Comparison of ENCODE assay signal across 32 cellular contexts in the genomic region with DNA sequence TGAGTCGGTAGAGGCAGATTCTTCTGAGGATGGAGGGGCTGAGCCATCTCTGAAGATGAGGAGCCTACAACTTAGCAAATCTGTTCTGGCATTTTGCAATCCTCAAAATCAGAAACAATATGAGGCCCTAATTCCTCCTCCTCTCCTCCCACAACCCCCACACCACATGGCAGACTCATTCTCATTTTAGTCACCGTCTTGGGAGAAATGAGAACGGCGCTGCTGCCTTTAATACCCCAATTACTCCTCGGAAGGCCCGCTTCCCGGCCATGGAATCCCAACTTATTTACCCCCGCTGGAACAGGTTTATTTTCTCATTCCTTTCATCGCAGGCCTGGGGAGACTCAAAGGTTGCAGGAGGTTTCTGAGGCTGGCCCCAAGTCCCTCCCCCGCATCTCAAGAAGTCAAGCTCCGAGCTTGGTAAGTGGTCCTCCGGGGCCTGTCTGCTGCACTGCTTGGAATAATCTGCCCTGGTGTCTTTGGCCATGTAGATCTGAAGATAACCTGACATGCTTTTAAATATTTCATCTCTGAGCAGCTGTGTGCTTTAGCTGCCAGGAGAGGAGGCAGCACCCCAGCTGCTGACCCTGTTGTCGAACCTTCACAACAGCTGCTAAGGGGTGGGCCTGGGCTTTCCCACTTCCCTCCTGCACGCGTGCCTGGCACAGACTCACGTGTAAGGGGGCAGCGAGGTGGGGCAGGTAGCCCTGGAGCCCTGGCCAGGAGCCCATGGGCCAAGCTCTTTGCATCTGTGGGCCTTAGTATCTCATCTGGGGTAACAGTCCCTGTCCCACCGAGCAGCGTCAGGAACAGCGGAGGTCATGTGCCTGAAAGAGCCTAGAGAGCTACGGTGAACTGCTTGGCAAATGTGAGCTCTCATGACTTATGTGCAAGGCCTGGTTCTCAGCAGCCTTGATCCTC.
A peak's percentile ranks its signal among the peaks of the same experiment; 100 is the strongest.
DNase-seq lines count a peak whose midpoint lies in the region; ATAC-seq and TF ChIP-seq lines count a peak whose summit lies in the region.
"Had no signal": no experiment of that assay in that cellular context is flagged by ENCODE, and none has a peak within 500 bp of the region (broad histone marks: within the 10 kb centered on the region; RNA-seq: fewer than 3 reads in every experiment).

No MANE protein-coding gene starts in this region.

- H3K27me3 ChIP-seq in neuronal stem cell (ENCODE audit: control insufficient read depth in 3 of 3, insufficient read depth in 3 of 3, low read depth in 1 of 3, low read length in 3 of 3) = peaks cover 0 to 4% (median 0%) of the 10 kb centered on the region in 3 experiments
- no peaks in the 10 kb centered on the region for H3K27me3 ChIP-seq in testis
- H3K27me3 ChIP-seq in CD8-positive, alpha-beta T cell (ENCODE audit: insufficient read depth, low read length) = no peaks in the 10 kb centered on the region
- peaks cover 0 to 12% of the 10 kb centered on the region in 2 donors for H3K27me3 ChIP-seq in tibial nerve
- H3K27me3 ChIP-seq: dorsolateral prefrontal cortex, gastrocnemius medialis, ovary had no signal

- no peak overlapping the region for H3K9ac ChIP-seq in neuronal stem cell (ENCODE audit: low read depth, low read length, poor library complexity)

- TF ChIP-seq CTCF in testis (IDR thresholded peaks at IDR 0.05) (no peak), tibial nerve (IDR thresholded peaks at IDR 0.05) (no peak)
- no peak for TF ChIP-seq CTCF in CD8-positive, alpha-beta T cell (IDR thresholded peaks at IDR 0.05)

- H3K36me3 Mint-ChIP-seq in CD8-positive, alpha-beta T cell = no peaks in the 10 kb centered on the region
- H3K36me3 Mint-ChIP-seq: naive thymus-derived CD8-positive, alpha-beta T cell had no signal

- intact Hi-C loops in testis (cut with DNase I; ENCODE audit: low total_unique reads) = no loop called here
- intact Hi-C loops in CD8-positive, alpha-beta T cell (cut with DNase I, micrococcal nuclease) = no loop called here

- ATAC-seq in CD8-positive, alpha-beta T cell = no peak
- ATAC-seq in HG02981 (IDR thresholded peaks at IDR 0.05; ENCODE audit: unreplicated experiment) = no peak
- ATAC-seq: A549; activated CD4-positive, CD25-positive, alpha-beta regulatory T cell treated with anti-CD3 and anti-CD28 coated beads, Interleukin-2, amount 50 U/mL, for 24 hours; activated T-cell treated with anti-CD3 and anti-CD28 coated beads, Interleukin-2, amount 50 U/mL, for 72 hours; gastrocnemius medialis; lower lobe of right lung; naive thymus-derived CD8-positive, alpha-beta T cell; stimulated activated naive CD8-positive, alpha-beta T cell treated with anti-CD3 and anti-CD28 coated beads, Interleukin-15, Interleukin-2, amounts not matched to agents 100 U/mL and 50 U/mL, for 24 hours had no signal

- H3K79me1 ChIP-seq in neuronal stem cell (ENCODE audit: low read depth, low read length) = no peaks in the 10 kb centered on the region

- H3K27ac ChIP-seq in caudate nucleus (ENCODE audit: low read depth, low read length) (peak overlapping the region; percentile 33), neuronal stem cell (replicated peaks; ENCODE audit: low read length) (no peak overlapping the region), testis (no peak overlapping the region), tibial nerve (no peak overlapping the region)
- H3K27ac ChIP-seq in CD8-positive, alpha-beta T cell (ENCODE audit: low read depth, low read length) = no peak overlapping the region
- H3K27ac ChIP-seq: A549, gastrocnemius medialis, hepatocyte, lower lobe of right lung, ovary, SK-N-MC had no signal

- no peak overlapping the region for H4K91ac ChIP-seq in neuronal stem cell (ENCODE audit: low read depth, low read length, poor library complexity)

- H3K18ac ChIP-seq in neuronal stem cell (ENCODE audit: low read length) = peak overlapping the region; percentile 29

- TF ChIP-seq EP300 in tibial nerve (IDR thresholded peaks at IDR 0.05) = no peak

- H3K9me3 ChIP-seq in neuronal stem cell (replicated peaks in 1 of 2; ENCODE audit: control insufficient read depth in 2 of 2, insufficient read depth in 1 of 2, low read depth in 1 of 2, low read length in 2 of 2) = no peaks in the 10 kb centered on the region
- H3K9me3 ChIP-seq in testis = no peaks in the 10 kb centered on the region
- no peaks in the 10 kb centered on the region for H3K9me3 ChIP-seq in CD8-positive, alpha-beta T cell (ENCODE audit: low read length)
- no peaks in the 10 kb centered on the region for H3K9me3 ChIP-seq in tibial nerve
- H3K9me3 ChIP-seq: A549, gastrocnemius medialis, lower lobe of right lung, ovary had no signal

- no peak overlapping the region for H3K4me3 Mint-ChIP-seq in CD8-positive, alpha-beta T cell
- H3K4me3 Mint-ChIP-seq: activated T-cell treated with anti-CD3 and anti-CD28 coated beads, Interleukin-2, amount 50 U/mL, for 72 hours; B cell; HFFc6; naive thymus-derived CD8-positive, alpha-beta T cell had no signal

- TF ChIP-seq POLR2A in testis (IDR thresholded peaks at IDR 0.05) (no peak), tibial nerve (IDR thresholded peaks at IDR 0.05) (no peak)

- H3K23ac ChIP-seq in neuronal stem cell (ENCODE audit: low read depth, low read length, poor library complexity) = no peak overlapping the region

- no peaks in the 10 kb centered on the region for H3K36me3 ChIP-seq in neuronal stem cell (replicated peaks in 1 of 2; ENCODE audit: control insufficient read depth in 2 of 2, insufficient read depth in 2 of 2, low read length in 2 of 2)
- H3K36me3 ChIP-seq in testis (ENCODE audit: low read depth, missing control alignments) = no peaks in the 10 kb centered on the region
- no peaks in the 10 kb centered on the region for H3K36me3 ChIP-seq in CD8-positive, alpha-beta T cell (ENCODE audit: insufficient read depth, low read length)
- H3K36me3 ChIP-seq in tibial nerve = no peaks in the 10 kb centered on the region
- H3K36me3 ChIP-seq: gastrocnemius medialis, lower lobe of right lung, ovary had no signal

- no peak overlapping the region for H3K4ac ChIP-seq in neuronal stem cell (ENCODE audit: low read length)

- no peak overlapping the region for H2AK5ac ChIP-seq in neuronal stem cell (ENCODE audit: low read depth, low read length)

- no CpG with 5 or more reads among the region's 21 CpGs for WGBS in neuronal stem cell (ENCODE audit: extremely low coverage in 2 of 2, insufficient read length in 2 of 2, insufficient replicate concordance in 1 of 2), 2 donors
- WGBS in testis, 2 donors = 62 to 65% methylated on average over 17 to 21 of the region's 21 CpGs
- WGBS in tibial nerve, 2 donors = 60 to 65% methylated on average over 21 of the region's 21 CpGs

- no peak overlapping the region for H3K27ac Mint-ChIP-seq in CD8-positive, alpha-beta T cell
- H3K27ac Mint-ChIP-seq: activated T-cell treated with anti-CD3 and anti-CD28 coated beads, Interleukin-2, amount 50 U/mL, for 72 hours; B cell; HFFc6 had no signal

- H3K4me2 ChIP-seq in neuronal stem cell (ENCODE audit: insufficient read depth, low read length, poor library complexity, severe bottlenecking) = no peak overlapping the region
- H3K4me2 ChIP-seq: A549, hepatocyte had no signal

- peaks cover 2% of the 10 kb centered on the region for H3K27me3 Mint-ChIP-seq in CD8-positive, alpha-beta T cell (ENCODE audit: low read depth)

- H2BK5ac ChIP-seq in neuronal stem cell (ENCODE audit: low read length) = no peak overlapping the region

- no peaks in the 10 kb centered on the region for H3K4me1 Mint-ChIP-seq in CD8-positive, alpha-beta T cell (ENCODE audit: low read depth)
- H3K4me1 Mint-ChIP-seq: B cell; naive thymus-derived CD8-positive, alpha-beta T cell had no signal

- DNase-seq in NCI-H82 (lab: John Stamatoyannopoulos, UW) (peak; percentile 13), NCI-H82 treated with DMSO at 0.1 percent for 48 hours (lab: John Stamatoyannopoulos, UW; ENCODE audit: unreplicated experiment) (no peak), caudate nucleus (lab: John Stamatoyannopoulos, UW) (peak in 5 of 61 donors; percentile 15 to 39 (median 30)), neuronal stem cell (ENCODE audit: low spot score) (no peak), testis (peak; percentile 38), tibial nerve (ENCODE audit: low spot score in 2 of 2) (no peak)
- DNase-seq in CD8-positive, alpha-beta T cell = no peak
- DNase-seq: activated CD4-positive, alpha-beta T cell treated with anti-CD3 and anti-CD28 coated beads, Interleukin-2, amount 50 U/mL, for 48 hours; activated T-cell treated with anti-CD3 and anti-CD28 coated beads, Interleukin-2, amount 50 U/mL, for 72 hours; central memory CD4-positive, alpha-beta T cell; gastrocnemius medialis; GDM1; GOT3; HFFc6; IMR-90; kidney glomerular epithelial cell; lower lobe of right lung; naive thymus-derived CD8-positive, alpha-beta T cell; NCI-H1436 treated with DMSO at 0.1 percent for 48 hours; NCI-H2107; ovary; RPMI8226; stimulated activated CD4-positive, alpha-beta T cell treated with anti-CD3 and anti-CD28 coated beads, Interleukin-2, amount 100 ng/mL, for 24 hours; stimulated activated naive CD8-positive, alpha-beta T cell treated with anti-CD3 and anti-CD28 coated beads, Interleukin-15, Interleukin-2, amounts not matched to agents 100 U/mL and 50 U/mL, for 24 hours; T-helper 2 cell had no signal

- no peaks in the 10 kb centered on the region for H3K9me3 Mint-ChIP-seq in CD8-positive, alpha-beta T cell
- H3K9me3 Mint-ChIP-seq: activated T-cell treated with anti-CD3 and anti-CD28 coated beads, Interleukin-2, amount 50 U/mL, for 72 hours; HFFc6; naive thymus-derived CD8-positive, alpha-beta T cell had no signal

- peak overlapping the region; percentile 22 for H3K14ac ChIP-seq in neuronal stem cell (ENCODE audit: low read length)

- no peak overlapping the region for H4K8ac ChIP-seq in neuronal stem cell (ENCODE audit: low read depth, low read length)

- H3K4me1 ChIP-seq in neuronal stem cell (ENCODE audit: control insufficient read depth in 2 of 2, insufficient read depth in 1 of 2, low read depth in 1 of 2, low read length in 2 of 2) (peaks cover 0 to 12% of the 10 kb centered on the region in 2 donors), testis (no peaks in the 10 kb centered on the region), tibial nerve (no peaks in the 10 kb centered on the region)
- no peaks in the 10 kb centered on the region for H3K4me1 ChIP-seq in CD8-positive, alpha-beta T cell (ENCODE audit: insufficient read depth, low read length)
- H3K4me1 ChIP-seq: gastrocnemius medialis, lower lobe of right lung had no signal

- no peak overlapping the region for H3K4me3 ChIP-seq in neuronal stem cell (ENCODE audit: low read length in 2 of 2)
- H3K4me3 ChIP-seq in testis = no peak overlapping the region
- no peak overlapping the region for H3K4me3 ChIP-seq in CD8-positive, alpha-beta T cell (ENCODE audit: low read depth, low read length)
- no peak overlapping the region for H3K4me3 ChIP-seq in tibial nerve
- H3K4me3 ChIP-seq: A549, dorsolateral prefrontal cortex, gastrocnemius medialis, hepatocyte, lower lobe of right lung, ovary, SK-N-MC had no signal

- H2BK120ac ChIP-seq in neuronal stem cell (ENCODE audit: low read depth, low read length) = no peak overlapping the region

- POLR2A ChIA-PET in CD8-positive, alpha-beta T cell (lab: Charles Lee) = no interaction called here

- no peak overlapping the region for H2BK15ac ChIP-seq in neuronal stem cell (ENCODE audit: low read length)

- H2AFZ ChIP-seq in neuronal stem cell (ENCODE audit: low read length) = no peak overlapping the region
- H2AFZ ChIP-seq: hepatocyte had no signal

- H2BK12ac ChIP-seq in neuronal stem cell (ENCODE audit: low read length) = peak overlapping the region; percentile 36

- CTCF ChIA-PET in CD8-positive, alpha-beta T cell (lab: Charles Lee) = no interaction called here

Comparison
In these comparisons a context has a peak if more than half of its experiments do, and no peak if none do; other contexts are left out.
1. DNase-seq: peak in NCI-H82 (single experiment) and testis (single experiment); none in NCI-H82 treated with DMSO at 0.1 percent for 48 hours (single experiment), neuronal stem cell (single experiment), CD8-positive, alpha-beta T cell (0 of 7) and tibial nerve (0 of 2).